21 cellular contexts compared by ENCODE assay signal in the genomic region with DNA sequence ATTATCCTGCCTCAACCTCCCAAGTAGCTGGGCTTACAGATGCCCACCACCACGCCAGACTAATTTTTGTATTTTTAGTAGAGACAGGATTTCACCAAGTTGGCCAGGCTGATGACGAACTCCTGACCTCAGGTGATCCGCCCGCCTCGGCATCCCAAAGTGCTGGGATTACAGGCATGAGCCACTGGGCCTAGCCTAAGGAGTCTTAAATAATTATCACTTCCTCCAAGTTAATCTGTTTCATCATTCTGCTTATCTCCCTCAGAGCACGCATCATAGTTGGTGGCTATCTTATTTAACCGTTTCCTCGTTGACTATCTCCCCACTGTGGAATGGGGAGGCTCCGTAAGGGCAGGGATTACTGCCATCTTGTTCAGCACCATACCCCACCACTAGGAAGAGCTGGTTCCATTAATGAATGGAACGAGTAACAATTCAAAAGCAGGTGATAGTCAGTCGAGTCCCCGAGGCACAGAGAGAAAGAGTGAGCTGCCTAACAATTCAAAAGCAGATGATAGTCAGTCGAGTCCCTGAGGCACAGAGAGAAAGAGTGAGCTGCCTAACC.
"Had no signal": no experiment of that assay in that cellular context is flagged by ENCODE, and none has a peak within 500 bp of the region (broad histone marks: within the 10 kb centered on the region; RNA-seq: fewer than 3 reads in every experiment).

No MANE protein-coding gene starts in this region.

- H3K27ac ChIP-seq: SK-N-MC, upper lobe of left lung had no signal

- H3K27me3 ChIP-seq: right atrium auricular region, upper lobe of left lung had no signal

- DNase-seq: activated CD4-positive, alpha-beta T cell treated with anti-CD3 and anti-CD28 coated beads for 4 hours; activated CD8-positive, alpha-beta T cell treated with anti-CD3 and anti-CD28 coated beads for 36 hours; activated gamma-delta T cell treated with Interleukin-2 at 50 U/mL for 16 hours; activated naive CD8-positive, alpha-beta T cell treated with anti-CD3 and anti-CD28 coated beads for 36 hours; activated T-cell treated with anti-CD3 and anti-CD28 coated beads, Interleukin-2, amount 50 U/mL, for 72 hours; cerebellar nuclear complex; dermis blood vessel endothelial cell; hippocampal formation; kidney; nephron progenitor cell; occipital lobe; small intestine; stimulated activated CD4-positive, alpha-beta T cell treated with anti-CD3 and anti-CD28 coated beads, Interleukin-4, amount 100 ng/mL, for 24 hours; stimulated activated naive CD4-positive, alpha-beta T cell; T-cell; T-helper 9 cell; upper lobe of left lung had no signal

- FAIRE-seq: kidney, small intestine had no signal

- H3K9me3 Mint-ChIP-seq: activated CD8-positive, alpha-beta T cell treated with anti-CD3 and anti-CD28 coated beads for 36 hours; activated naive CD8-positive, alpha-beta T cell treated with anti-CD3 and anti-CD28 coated beads for 36 hours; activated T-cell treated with anti-CD3 and anti-CD28 coated beads, Interleukin-2, amount 50 U/mL, for 72 hours; nephron progenitor cell; T-cell; WTC11 had no signal

- H3K36me3 Mint-ChIP-seq: activated naive CD8-positive, alpha-beta T cell treated with anti-CD3 and anti-CD28 coated beads for 36 hours; brain; T-cell; WTC11 had no signal

- H3K36me3 ChIP-seq: right atrium auricular region, upper lobe of left lung had no signal

- H3K9me3 ChIP-seq: right atrium auricular region, upper lobe of left lung had no signal

- H3K27me3 Mint-ChIP-seq: activated naive CD8-positive, alpha-beta T cell treated with anti-CD3 and anti-CD28 coated beads for 36 hours had no signal

- H3K4me1 Mint-ChIP-seq: activated naive CD8-positive, alpha-beta T cell treated with anti-CD3 and anti-CD28 coated beads for 36 hours had no signal

- H3K27ac Mint-ChIP-seq: activated CD8-positive, alpha-beta T cell treated with anti-CD3 and anti-CD28 coated beads for 36 hours; activated naive CD8-positive, alpha-beta T cell treated with anti-CD3 and anti-CD28 coated beads for 36 hours; activated T-cell treated with anti-CD3 and anti-CD28 coated beads, Interleukin-2, amount 50 U/mL, for 72 hours; T-cell; WTC11 had no signal

- H3K4me3 ChIP-seq: right atrium auricular region, SK-N-MC, upper lobe of left lung had no signal

- H3K4me3 Mint-ChIP-seq: activated CD8-positive, alpha-beta T cell treated with anti-CD3 and anti-CD28 coated beads for 36 hours; activated naive CD8-positive, alpha-beta T cell treated with anti-CD3 and anti-CD28 coated beads for 36 hours; activated T-cell treated with anti-CD3 and anti-CD28 coated beads, Interleukin-2, amount 50 U/mL, for 72 hours; nephron progenitor cell; T-cell; WTC11 had no signal

- ATAC-seq: activated CD8-positive, alpha-beta T cell treated with anti-CD3 and anti-CD28 coated beads for 36 hours; activated T-cell treated with anti-CD3 and anti-CD28 coated beads, Interleukin-2, amount 50 U/mL, for 72 hours; T-cell; WTC11 had no signal
